In genomic region chr16:16155234-16155633, GRCh38 we compare ENCODE assay signal across 1 cellular context.
TF ChIP-seq lines count a peak whose summit lies in the region.

No MANE protein-coding gene starts in this region.

TF ChIP-seq in HepG2, 621 proteins besides CTCF, POLR2A, EP300 and RAD21 (continued from another document):
- TF ChIP-seq, protein P1, sequence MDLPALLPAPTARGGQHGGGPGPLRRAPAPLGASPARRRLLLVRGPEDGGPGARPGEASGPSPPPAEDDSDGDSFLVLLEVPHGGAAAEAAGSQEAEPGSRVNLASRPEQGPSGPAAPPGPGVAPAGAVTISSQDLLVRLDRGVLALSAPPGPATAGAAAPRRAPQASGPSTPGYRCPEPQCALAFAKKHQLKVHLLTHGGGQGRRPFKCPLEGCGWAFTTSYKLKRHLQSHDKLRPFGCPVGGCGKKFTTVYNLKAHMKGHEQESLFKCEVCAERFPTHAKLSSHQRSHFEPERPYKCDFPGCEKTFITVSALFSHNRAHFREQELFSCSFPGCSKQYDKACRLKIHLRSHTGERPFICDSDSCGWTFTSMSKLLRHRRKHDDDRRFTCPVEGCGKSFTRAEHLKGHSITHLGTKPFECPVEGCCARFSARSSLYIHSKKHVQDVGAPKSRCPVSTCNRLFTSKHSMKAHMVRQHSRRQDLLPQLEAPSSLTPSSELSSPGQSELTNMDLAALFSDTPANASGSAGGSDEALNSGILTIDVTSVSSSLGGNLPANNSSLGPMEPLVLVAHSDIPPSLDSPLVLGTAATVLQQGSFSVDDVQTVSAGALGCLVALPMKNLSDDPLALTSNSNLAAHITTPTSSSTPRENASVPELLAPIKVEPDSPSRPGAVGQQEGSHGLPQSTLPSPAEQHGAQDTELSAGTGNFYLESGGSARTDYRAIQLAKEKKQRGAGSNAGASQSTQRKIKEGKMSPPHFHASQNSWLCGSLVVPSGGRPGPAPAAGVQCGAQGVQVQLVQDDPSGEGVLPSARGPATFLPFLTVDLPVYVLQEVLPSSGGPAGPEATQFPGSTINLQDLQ (CRISPR knock-in tag; IDR thresholded peaks at IDR 0.05): no peak
- TF ChIP-seq ATM (IDR thresholded peaks at IDR 0.05; ENCODE audit: borderline replicate concordance) (peak; percentile 75; the same call in 1 of the 2 replicates), NONO (IDR thresholded peaks at IDR 0.05) (no peak), NONO (CRISPR knock-in tag; conservative IDR thresholded peaks at IDR 0.05) (0 out of 2 replicates have a peak, but pooled peaks have one; percentile 8), CENPX (CRISPR knock-in tag; IDR thresholded peaks at IDR 0.05) (no peak), YEATS2 (CRISPR knock-in tag; IDR thresholded peaks at IDR 0.05; ENCODE audit: borderline replicate concordance) (no peak), PRDM10 (CRISPR knock-in tag; IDR thresholded peaks at IDR 0.05; ENCODE audit: low read depth) (no peak), ZNF207 (IDR thresholded peaks at IDR 0.05; ENCODE audit: borderline replicate concordance) (peak; percentile 19; the same call in 1 of the 2 replicates)
